2 cellular contexts compared by ENCODE assay signal in the genomic region with DNA sequence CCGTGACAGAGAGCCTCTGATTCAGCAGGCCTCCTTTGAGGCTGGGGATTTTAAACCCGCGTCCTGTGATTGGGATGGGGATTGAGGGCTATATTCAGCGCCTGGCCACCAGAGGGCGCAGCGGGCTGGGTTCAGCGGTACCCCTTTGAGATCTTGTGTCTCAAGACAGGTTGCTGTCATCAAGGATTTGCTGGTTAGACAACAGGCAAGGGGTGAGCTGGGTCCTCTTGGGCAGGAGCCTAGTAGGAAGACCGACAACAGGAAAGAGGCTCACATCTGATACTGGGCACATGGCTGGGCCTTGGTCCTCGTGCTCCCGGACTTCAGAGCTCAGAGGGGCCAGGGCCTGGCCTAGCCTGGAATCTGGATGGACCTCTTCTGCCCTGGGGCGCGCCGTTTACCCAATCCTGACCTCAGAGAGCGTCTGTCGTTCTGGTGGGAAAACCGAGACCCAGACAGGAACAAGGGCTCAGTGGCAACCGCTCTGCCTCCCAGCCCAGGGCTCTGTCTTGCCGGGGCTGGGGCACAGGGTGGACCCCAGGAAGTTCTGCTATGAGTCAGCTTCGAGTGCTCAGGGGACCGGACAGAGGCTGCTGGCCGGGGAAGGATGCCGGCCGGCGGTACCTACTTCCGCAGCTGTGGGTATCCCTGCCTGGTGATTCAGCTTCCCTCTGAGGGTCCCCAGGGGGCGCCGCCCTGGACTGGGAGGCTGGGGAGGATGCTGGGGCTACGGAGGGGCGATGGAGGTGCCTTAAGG.
A peak's percentile ranks its signal among the peaks of the same experiment; 100 is the strongest.
TF ChIP-seq lines count a peak whose summit lies in the region.

No MANE protein-coding gene starts in this region.

TF ChIP-seq in HEK293, 187 proteins besides CTCF, POLR2A, EP300 and RAD21 (continued from another document and continues in another):
- peak; percentile 48 for TF ChIP-seq ZXDB (tag by site-specific recombination; IDR thresholded peaks at IDR 0.05)
- 0 out of 2 replicates have a peak, but pooled peaks have one; percentile 10 for TF ChIP-seq ZNF76 (tag by site-specific recombination; IDR thresholded peaks at IDR 0.05; ENCODE audit: borderline replicate concordance, low read depth)
- TF ChIP-seq SP2 (tag by site-specific recombination; IDR thresholded peaks at IDR 0.05), result peak; percentile 13; the same call in 1 of the 2 replicates
- no peak for TF ChIP-seq ZNF785 (tag by site-specific recombination; IDR thresholded peaks at IDR 0.05)
- TF ChIP-seq ZBTB48 (tag by site-specific recombination; IDR thresholded peaks at IDR 0.05), result peak; percentile 77
- TF ChIP-seq ZFHX2 (tag by site-specific recombination; conservative IDR thresholded peaks at IDR 0.05), result no peak
- no peak for TF ChIP-seq ZNF544 (tag by site-specific recombination; IDR thresholded peaks at IDR 0.05)
- peak; percentile 73 for TF ChIP-seq ZNF654 (tag by site-specific recombination; IDR thresholded peaks at IDR 0.05; ENCODE audit: low read depth)
- TF ChIP-seq TCF7L2 (IDR thresholded peaks at IDR 0.05; ENCODE audit: borderline replicate concordance, low read depth, low read length), result peak; percentile 15; the same call in 1 of the 2 replicates
- TF ChIP-seq, protein P1, sequence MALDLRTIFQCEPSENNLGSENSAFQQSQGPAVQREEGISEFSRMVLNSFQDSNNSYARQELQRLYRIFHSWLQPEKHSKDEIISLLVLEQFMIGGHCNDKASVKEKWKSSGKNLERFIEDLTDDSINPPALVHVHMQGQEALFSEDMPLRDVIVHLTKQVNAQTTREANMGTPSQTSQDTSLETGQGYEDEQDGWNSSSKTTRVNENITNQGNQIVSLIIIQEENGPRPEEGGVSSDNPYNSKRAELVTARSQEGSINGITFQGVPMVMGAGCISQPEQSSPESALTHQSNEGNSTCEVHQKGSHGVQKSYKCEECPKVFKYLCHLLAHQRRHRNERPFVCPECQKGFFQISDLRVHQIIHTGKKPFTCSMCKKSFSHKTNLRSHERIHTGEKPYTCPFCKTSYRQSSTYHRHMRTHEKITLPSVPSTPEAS (tag by site-specific recombination; IDR thresholded peaks at IDR 0.05), result no peak
- no peak for TF ChIP-seq ZNF394 (tag by site-specific recombination; IDR thresholded peaks at IDR 0.05; ENCODE audit: borderline replicate concordance)
- TF ChIP-seq, protein P2, sequence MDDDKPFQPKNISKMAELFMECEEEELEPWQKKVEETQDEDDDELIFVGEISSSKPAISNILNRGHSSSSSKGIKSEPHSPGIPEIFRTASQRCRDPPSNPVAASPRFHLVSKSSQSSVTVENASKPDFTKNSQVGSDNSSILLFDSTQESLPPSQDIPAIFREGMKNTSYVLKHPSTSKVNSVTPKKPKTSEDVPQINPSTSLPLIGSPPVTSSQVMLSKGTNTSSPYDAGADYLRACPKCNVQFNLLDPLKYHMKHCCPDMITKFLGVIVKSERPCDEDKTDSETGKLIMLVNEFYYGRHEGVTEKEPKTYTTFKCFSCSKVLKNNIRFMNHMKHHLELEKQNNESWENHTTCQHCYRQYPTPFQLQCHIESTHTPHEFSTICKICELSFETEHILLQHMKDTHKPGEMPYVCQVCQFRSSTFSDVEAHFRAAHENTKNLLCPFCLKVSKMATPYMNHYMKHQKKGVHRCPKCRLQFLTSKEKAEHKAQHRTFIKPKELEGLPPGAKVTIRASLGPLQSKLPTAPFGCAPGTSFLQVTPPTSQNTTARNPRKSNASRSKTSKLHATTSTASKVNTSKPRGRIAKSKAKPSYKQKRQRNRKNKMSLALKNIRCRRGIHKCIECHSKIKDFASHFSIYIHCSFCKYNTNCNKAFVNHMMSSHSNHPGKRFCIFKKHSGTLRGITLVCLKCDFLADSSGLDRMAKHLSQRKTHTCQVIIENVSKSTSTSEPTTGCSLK (tag by site-specific recombination; IDR thresholded peaks at IDR 0.05), result no peak
- no peak for TF ChIP-seq ZBTB1 (tag by site-specific recombination; IDR thresholded peaks at IDR 0.05)
- TF ChIP-seq ZFP37 (tag by site-specific recombination; IDR thresholded peaks at IDR 0.05), result peak; percentile 54; the same call in 1 of the 2 replicates
- TF ChIP-seq MZF1 (tag by site-specific recombination; IDR thresholded peaks at IDR 0.05; ENCODE audit: borderline replicate concordance), result peak; percentile 97
- peak; percentile 2; the same call in 1 of the 2 replicates for TF ChIP-seq ZNF157 (tag by site-specific recombination; IDR thresholded peaks at IDR 0.05)
- TF ChIP-seq ZNF112 (tag by site-specific recombination; IDR thresholded peaks at IDR 0.05), result no peak
- no peak for TF ChIP-seq ZNF132 (tag by site-specific recombination; IDR thresholded peaks at IDR 0.05; ENCODE audit: borderline replicate concordance)
- TF ChIP-seq ZBTB21 (tag by site-specific recombination; IDR thresholded peaks at IDR 0.05), result no peak
- TF ChIP-seq ZNF777 (tag by site-specific recombination; IDR thresholded peaks at IDR 0.05; ENCODE audit: borderline replicate concordance), result 0 out of 2 replicates have a peak, but pooled peaks have one; percentile 16
- TF ChIP-seq ZBTB20 (tag by site-specific recombination; IDR thresholded peaks at IDR 0.05), result peak; percentile 97
- TF ChIP-seq SP7 (tag by site-specific recombination; IDR thresholded peaks at IDR 0.05), result peak; percentile 40
- TF ChIP-seq ZNF184 (tag by site-specific recombination; IDR thresholded peaks at IDR 0.05), result peak; percentile 31; the same call in 1 of the 2 replicates
- peak; percentile 68 for TF ChIP-seq ZNF660 (tag by site-specific recombination; IDR thresholded peaks at IDR 0.05)
- peak; percentile 55 for TF ChIP-seq ZNF600 (tag by site-specific recombination; IDR thresholded peaks at IDR 0.05)
- TF ChIP-seq, protein P3, sequence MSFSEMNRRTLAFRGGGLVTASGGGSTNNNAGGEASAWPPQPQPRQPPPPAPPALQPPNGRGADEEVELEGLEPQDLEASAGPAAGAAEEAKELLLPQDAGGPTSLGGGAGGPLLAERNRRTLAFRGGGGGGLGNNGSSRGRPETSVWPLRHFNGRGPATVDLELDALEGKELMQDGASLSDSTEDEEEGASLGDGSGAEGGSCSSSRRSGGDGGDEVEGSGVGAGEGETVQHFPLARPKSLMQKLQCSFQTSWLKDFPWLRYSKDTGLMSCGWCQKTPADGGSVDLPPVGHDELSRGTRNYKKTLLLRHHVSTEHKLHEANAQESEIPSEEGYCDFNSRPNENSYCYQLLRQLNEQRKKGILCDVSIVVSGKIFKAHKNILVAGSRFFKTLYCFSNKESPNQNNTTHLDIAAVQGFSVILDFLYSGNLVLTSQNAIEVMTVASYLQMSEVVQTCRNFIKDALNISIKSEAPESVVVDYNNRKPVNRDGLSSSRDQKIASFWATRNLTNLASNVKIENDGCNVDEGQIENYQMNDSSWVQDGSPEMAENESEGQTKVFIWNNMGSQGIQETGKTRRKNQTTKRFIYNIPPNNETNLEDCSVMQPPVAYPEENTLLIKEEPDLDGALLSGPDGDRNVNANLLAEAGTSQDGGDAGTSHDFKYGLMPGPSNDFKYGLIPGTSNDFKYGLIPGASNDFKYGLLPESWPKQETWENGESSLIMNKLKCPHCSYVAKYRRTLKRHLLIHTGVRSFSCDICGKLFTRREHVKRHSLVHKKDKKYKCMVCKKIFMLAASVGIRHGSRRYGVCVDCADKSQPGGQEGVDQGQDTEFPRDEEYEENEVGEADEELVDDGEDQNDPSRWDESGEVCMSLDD (tag by site-specific recombination; IDR thresholded peaks at IDR 0.05), result peak; percentile 72; the same call in 1 of the 2 replicates
- no peak for TF ChIP-seq ZNF571 (tag by site-specific recombination; IDR thresholded peaks at IDR 0.05)
- peak; percentile 61; the same call in 1 of the 2 replicates for TF ChIP-seq ZIC2 (tag by site-specific recombination; IDR thresholded peaks at IDR 0.05)

TF ChIP-seq in SK-N-SH, 30 proteins besides CTCF, POLR2A, EP300 and RAD21 (continued from another document and continues in another):
- TF ChIP-seq, protein P4, sequence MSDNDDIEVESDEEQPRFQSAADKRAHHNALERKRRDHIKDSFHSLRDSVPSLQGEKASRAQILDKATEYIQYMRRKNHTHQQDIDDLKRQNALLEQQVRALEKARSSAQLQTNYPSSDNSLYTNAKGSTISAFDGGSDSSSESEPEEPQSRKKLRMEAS (IDR thresholded peaks at IDR 0.05; ENCODE audit: low read depth), result peak; percentile 65
- TF ChIP-seq, protein P5, sequence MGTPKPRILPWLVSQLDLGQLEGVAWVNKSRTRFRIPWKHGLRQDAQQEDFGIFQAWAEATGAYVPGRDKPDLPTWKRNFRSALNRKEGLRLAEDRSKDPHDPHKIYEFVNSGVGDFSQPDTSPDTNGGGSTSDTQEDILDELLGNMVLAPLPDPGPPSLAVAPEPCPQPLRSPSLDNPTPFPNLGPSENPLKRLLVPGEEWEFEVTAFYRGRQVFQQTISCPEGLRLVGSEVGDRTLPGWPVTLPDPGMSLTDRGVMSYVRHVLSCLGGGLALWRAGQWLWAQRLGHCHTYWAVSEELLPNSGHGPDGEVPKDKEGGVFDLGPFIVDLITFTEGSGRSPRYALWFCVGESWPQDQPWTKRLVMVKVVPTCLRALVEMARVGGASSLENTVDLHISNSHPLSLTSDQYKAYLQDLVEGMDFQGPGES (IDR thresholded peaks at IDR 0.05; ENCODE audit: low read depth, low read length), result no peak
- TF ChIP-seq GATA2 (CRISPR knock-in tag; IDR thresholded peaks at IDR 0.05) (no peak), NRF1 (IDR thresholded peaks at IDR 0.05; ENCODE audit: low read depth, low read length) (no peak), RXRA (IDR thresholded peaks at IDR 0.05; ENCODE audit: borderline replicate concordance, low read depth) (no peak), MEF2A (IDR thresholded peaks at IDR 0.05; ENCODE audit: borderline replicate concordance, low read depth) (no peak), RCOR1 (IDR thresholded peaks at IDR 0.05; ENCODE audit: low read length) (no peak), CHD2 (IDR thresholded peaks at IDR 0.05; ENCODE audit: low read length, partially characterized antibody) (peak; percentile 9), TEAD4 (IDR thresholded peaks at IDR 0.05; ENCODE audit: borderline replicate concordance, insufficient read depth) (no peak), GABPA (IDR thresholded peaks at IDR 0.05; ENCODE audit: low read depth) (0 out of 2 replicates have a peak, but pooled peaks have one; percentile 6), FOSL2 (IDR thresholded peaks at IDR 0.05; ENCODE audit: borderline replicate concordance, low read depth) (peak; percentile 44; the same call in 1 of the 2 replicates), RFX5 (IDR thresholded peaks at IDR 0.05; ENCODE audit: low read length) (no peak), MXI1 (IDR thresholded peaks at IDR 0.05; ENCODE audit: low read depth, low read length) (no peak), TCF12 (IDR thresholded peaks at IDR 0.05) (no peak), POLR2AphosphoS5 (IDR thresholded peaks at IDR 0.05; ENCODE audit: low read depth, low read length) (0 out of 2 replicates have a peak, but pooled peaks have one; percentile 5), NFIC (IDR thresholded peaks at IDR 0.05; ENCODE audit: borderline replicate concordance) (no peak), SIN3A (IDR thresholded peaks at IDR 0.05; ENCODE audit: borderline replicate concordance, low read depth, low read length) (peak; percentile 73; the same call in 1 of the 2 replicates), EZH2phosphoT487 (IDR thresholded peaks at IDR 0.05; ENCODE audit: borderline replicate concordance, low read depth) (no peak)
- TF ChIP-seq, protein P6, sequence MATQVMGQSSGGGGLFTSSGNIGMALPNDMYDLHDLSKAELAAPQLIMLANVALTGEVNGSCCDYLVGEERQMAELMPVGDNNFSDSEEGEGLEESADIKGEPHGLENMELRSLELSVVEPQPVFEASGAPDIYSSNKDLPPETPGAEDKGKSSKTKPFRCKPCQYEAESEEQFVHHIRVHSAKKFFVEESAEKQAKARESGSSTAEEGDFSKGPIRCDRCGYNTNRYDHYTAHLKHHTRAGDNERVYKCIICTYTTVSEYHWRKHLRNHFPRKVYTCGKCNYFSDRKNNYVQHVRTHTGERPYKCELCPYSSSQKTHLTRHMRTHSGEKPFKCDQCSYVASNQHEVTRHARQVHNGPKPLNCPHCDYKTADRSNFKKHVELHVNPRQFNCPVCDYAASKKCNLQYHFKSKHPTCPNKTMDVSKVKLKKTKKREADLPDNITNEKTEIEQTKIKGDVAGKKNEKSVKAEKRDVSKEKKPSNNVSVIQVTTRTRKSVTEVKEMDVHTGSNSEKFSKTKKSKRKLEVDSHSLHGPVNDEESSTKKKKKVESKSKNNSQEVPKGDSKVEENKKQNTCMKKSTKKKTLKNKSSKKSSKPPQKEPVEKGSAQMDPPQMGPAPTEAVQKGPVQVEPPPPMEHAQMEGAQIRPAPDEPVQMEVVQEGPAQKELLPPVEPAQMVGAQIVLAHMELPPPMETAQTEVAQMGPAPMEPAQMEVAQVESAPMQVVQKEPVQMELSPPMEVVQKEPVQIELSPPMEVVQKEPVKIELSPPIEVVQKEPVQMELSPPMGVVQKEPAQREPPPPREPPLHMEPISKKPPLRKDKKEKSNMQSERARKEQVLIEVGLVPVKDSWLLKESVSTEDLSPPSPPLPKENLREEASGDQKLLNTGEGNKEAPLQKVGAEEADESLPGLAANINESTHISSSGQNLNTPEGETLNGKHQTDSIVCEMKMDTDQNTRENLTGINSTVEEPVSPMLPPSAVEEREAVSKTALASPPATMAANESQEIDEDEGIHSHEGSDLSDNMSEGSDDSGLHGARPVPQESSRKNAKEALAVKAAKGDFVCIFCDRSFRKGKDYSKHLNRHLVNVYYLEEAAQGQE (IDR thresholded peaks at IDR 0.05; ENCODE audit: low read depth, low read length), result no peak
- TF ChIP-seq, protein P7, sequence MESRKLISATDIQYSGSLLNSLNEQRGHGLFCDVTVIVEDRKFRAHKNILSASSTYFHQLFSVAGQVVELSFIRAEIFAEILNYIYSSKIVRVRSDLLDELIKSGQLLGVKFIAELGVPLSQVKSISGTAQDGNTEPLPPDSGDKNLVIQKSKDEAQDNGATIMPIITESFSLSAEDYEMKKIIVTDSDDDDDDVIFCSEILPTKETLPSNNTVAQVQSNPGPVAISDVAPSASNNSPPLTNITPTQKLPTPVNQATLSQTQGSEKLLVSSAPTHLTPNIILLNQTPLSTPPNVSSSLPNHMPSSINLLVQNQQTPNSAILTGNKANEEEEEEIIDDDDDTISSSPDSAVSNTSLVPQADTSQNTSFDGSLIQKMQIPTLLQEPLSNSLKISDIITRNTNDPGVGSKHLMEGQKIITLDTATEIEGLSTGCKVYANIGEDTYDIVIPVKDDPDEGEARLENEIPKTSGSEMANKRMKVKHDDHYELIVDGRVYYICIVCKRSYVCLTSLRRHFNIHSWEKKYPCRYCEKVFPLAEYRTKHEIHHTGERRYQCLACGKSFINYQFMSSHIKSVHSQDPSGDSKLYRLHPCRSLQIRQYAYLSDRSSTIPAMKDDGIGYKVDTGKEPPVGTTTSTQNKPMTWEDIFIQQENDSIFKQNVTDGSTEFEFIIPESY (IDR thresholded peaks at IDR 0.05; ENCODE audit: borderline replicate concordance, low read depth), result no peak
- TF ChIP-seq, protein P8, sequence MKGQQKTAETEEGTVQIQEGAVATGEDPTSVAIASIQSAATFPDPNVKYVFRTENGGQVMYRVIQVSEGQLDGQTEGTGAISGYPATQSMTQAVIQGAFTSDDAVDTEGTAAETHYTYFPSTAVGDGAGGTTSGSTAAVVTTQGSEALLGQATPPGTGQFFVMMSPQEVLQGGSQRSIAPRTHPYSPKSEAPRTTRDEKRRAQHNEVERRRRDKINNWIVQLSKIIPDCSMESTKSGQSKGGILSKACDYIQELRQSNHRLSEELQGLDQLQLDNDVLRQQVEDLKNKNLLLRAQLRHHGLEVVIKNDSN (IDR thresholded peaks at IDR 0.05; ENCODE audit: borderline replicate concordance, low read depth), result no peak
- TF ChIP-seq, protein P9, sequence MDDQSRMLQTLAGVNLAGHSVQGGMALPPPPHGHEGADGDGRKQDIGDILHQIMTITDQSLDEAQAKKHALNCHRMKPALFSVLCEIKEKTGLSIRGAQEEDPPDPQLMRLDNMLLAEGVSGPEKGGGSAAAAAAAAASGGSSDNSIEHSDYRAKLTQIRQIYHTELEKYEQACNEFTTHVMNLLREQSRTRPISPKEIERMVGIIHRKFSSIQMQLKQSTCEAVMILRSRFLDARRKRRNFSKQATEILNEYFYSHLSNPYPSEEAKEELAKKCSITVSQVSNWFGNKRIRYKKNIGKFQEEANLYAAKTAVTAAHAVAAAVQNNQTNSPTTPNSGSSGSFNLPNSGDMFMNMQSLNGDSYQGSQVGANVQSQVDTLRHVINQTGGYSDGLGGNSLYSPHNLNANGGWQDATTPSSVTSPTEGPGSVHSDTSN (IDR thresholded peaks at IDR 0.05), result peak; percentile 57
